ENCODE assay signal across 17 cellular contexts in genomic region chr2:42317486-42317885, GRCh38.
"Had no signal": no experiment of that assay in that cellular context is flagged by ENCODE, and none has a peak within 500 bp of the region (broad histone marks: within the 10 kb centered on the region; RNA-seq: fewer than 3 reads in every experiment).

No MANE protein-coding gene starts in this region.

- H3K27me3 ChIP-seq: gastrocnemius medialis, heart right ventricle, sigmoid colon had no signal

- H3K36me3 ChIP-seq: prostate gland had no signal

- H3K4me3 ChIP-seq: gastrocnemius medialis, heart right ventricle, mucosa of descending colon, prostate gland, sigmoid colon had no signal

- H3K9me3 Mint-ChIP-seq: natural killer cell treated with Interleukin-12 subunit alpha and Interleukin-12 subunit beta and Interleukin-15 and Interleukin-18, amount 100 ng/mL, for 72 hours had no signal

- H3K4me1 ChIP-seq: gastrocnemius medialis, prostate gland, sigmoid colon had no signal

- H3K27ac ChIP-seq: epithelial cell of prostate, gastrocnemius medialis, heart right ventricle, prostate gland, sigmoid colon had no signal

- H3K27me3 Mint-ChIP-seq: natural killer cell treated with Interleukin-12 subunit alpha and Interleukin-12 subunit beta and Interleukin-15 and Interleukin-18, amount 100 ng/mL, for 72 hours had no signal

- H3K9me3 ChIP-seq: gastrocnemius medialis, heart right ventricle, mucosa of descending colon, prostate gland, sigmoid colon had no signal

- DNase-seq: activated CD4-positive, alpha-beta T cell treated with anti-CD3 and anti-CD28 coated beads, Interleukin-2, amount 50 U/mL, for 4 hours; activated CD8-positive, alpha-beta memory T cell treated with anti-CD3 and anti-CD28 coated beads, Interleukin-2, amount 50 U/mL, for 4 hours; activated effector memory CD4-positive, alpha-beta T cell treated with Interleukin-2 at 50 U/mL for 16 hours; central memory CD4-positive, alpha-beta T cell; cortex of kidney; effector memory CD4-positive, alpha-beta T cell; gastrocnemius medialis; heart right ventricle; mammary epithelial cell; mucosa of descending colon; occipital lobe; sigmoid colon; stimulated activated CD4-positive, alpha-beta T cell treated with anti-CD3 and anti-CD28 coated beads, Interleukin-2, amount 100 ng/mL, for 48 hours; T-helper 2 cell had no signal

- H3K4me3 Mint-ChIP-seq: natural killer cell treated with Interleukin-12 subunit alpha and Interleukin-12 subunit beta and Interleukin-15 and Interleukin-18, amount 100 ng/mL, for 72 hours had no signal

- ATAC-seq: gastrocnemius medialis; heart right ventricle; mucosa of descending colon; natural killer cell treated with Interleukin-12 subunit alpha and Interleukin-12 subunit beta and Interleukin-15 and Interleukin-18, amount 100 ng/mL, for 72 hours had no signal
